Comparison of ENCODE assay signal across 1 cellular context in genomic region chr6:20839624-20840023, GRCh38.
TF ChIP-seq lines count a peak whose summit lies in the region.

No MANE protein-coding gene starts in this region.

TF ChIP-seq in HCT116, 20 proteins besides CTCF, POLR2A, EP300 and RAD21 (continued from another document):
- no peak for TF ChIP-seq CBX3 (IDR thresholded peaks at IDR 0.05; ENCODE audit: low read depth)
- TF ChIP-seq POLR2AphosphoS5 (IDR thresholded peaks at IDR 0.05; ENCODE audit: low read depth, low read length): no peak
- no peak for TF ChIP-seq SIN3A (IDR thresholded peaks at IDR 0.05; ENCODE audit: low read depth)
